In genomic region chr5:163889369-163889768, GRCh38 we compare ENCODE assay signal across 21 cellular contexts.
DNase-seq lines count a peak whose midpoint lies in the region; ATAC-seq and TF ChIP-seq lines count a peak whose summit lies in the region.
"Had no signal": no experiment of that assay in that cellular context is flagged by ENCODE, and none has a peak within 500 bp of the region (broad histone marks: within the 10 kb centered on the region; RNA-seq: fewer than 3 reads in every experiment).

No MANE protein-coding gene starts in this region.

- no peaks in the 10 kb centered on the region for H3K27me3 ChIP-seq in neural progenitor cell
- H3K27me3 ChIP-seq: ascending aorta, heart right ventricle had no signal

- TF ChIP-seq POLR2A in NB4 (IDR thresholded peaks at IDR 0.05; ENCODE audit: extremely low read depth, insufficient read length), result no peak

- peak overlapping the region; percentile 16 for H2AFZ ChIP-seq in neural progenitor cell (replicated peaks)

- no peaks in the 10 kb centered on the region for H3K79me2 ChIP-seq in neural progenitor cell (ENCODE audit: low read depth)

- H3K36me3 Mint-ChIP-seq in neural progenitor cell, result no peaks in the 10 kb centered on the region
- H3K36me3 Mint-ChIP-seq: memory B cell, natural killer cell had no signal

- in situ Hi-C loops in astrocyte of the spinal cord (cut with HindIII; ENCODE audit: low sequenced_read_pairs), result no loop called here

- H3K9me3 ChIP-seq in neural progenitor cell (ENCODE audit: low read depth), result no peaks in the 10 kb centered on the region
- H3K9me3 ChIP-seq: ascending aorta, HAP-1, heart right ventricle, prostate gland, thoracic aorta had no signal

- no peak overlapping the region for H3K9ac ChIP-seq in neural progenitor cell

- H3K36me3 ChIP-seq in neural progenitor cell, result no peaks in the 10 kb centered on the region
- H3K36me3 ChIP-seq: ascending aorta, HAP-1, heart right ventricle, prostate gland, thoracic aorta had no signal

- H3K4me2 ChIP-seq in neural progenitor cell, result no peak overlapping the region

- peaks cover 3% of the 10 kb centered on the region for H3K27me3 Mint-ChIP-seq in neural progenitor cell (ENCODE audit: insufficient read depth, low read depth)
- H3K27me3 Mint-ChIP-seq in stimulated activated naive CD8-positive, alpha-beta T cell treated with anti-CD3 and anti-CD28 coated beads, Interleukin-15, amount 100 ng/mL, for 72 hours, result no peaks in the 10 kb centered on the region
- H3K27me3 Mint-ChIP-seq: memory B cell had no signal

- no peak overlapping the region for H3K4me3 ChIP-seq in NB4 (ENCODE audit: low read depth, low read length)
- no peak overlapping the region for H3K4me3 ChIP-seq in astrocyte of the spinal cord (ENCODE audit: low read depth, low read length)
- no peak overlapping the region for H3K4me3 ChIP-seq in neural progenitor cell
- H3K4me3 ChIP-seq: ascending aorta, coronary artery, HAP-1, heart right ventricle, prostate gland, thoracic aorta had no signal

- peaks cover 22% of the 10 kb centered on the region for H3K4me1 Mint-ChIP-seq in neural progenitor cell
- no peaks in the 10 kb centered on the region for H3K4me1 Mint-ChIP-seq in stimulated activated naive CD8-positive, alpha-beta T cell treated with anti-CD3 and anti-CD28 coated beads, Interleukin-15, amount 100 ng/mL, for 72 hours
- H3K4me1 Mint-ChIP-seq: natural killer cell had no signal

- no peak for ATAC-seq in stimulated activated naive CD8-positive, alpha-beta T cell treated with anti-CD3 and anti-CD28 coated beads, Interleukin-15, amount 100 ng/mL, for 72 hours
- ATAC-seq: heart right ventricle, natural killer cell had no signal

- DNase-seq in EH (ENCODE audit: low read depth) (peak; percentile 34), NB4 (ENCODE audit: low read depth) (peak; percentile 20), astrocyte of the spinal cord (ENCODE audit: low read depth, low spot score) (peak; percentile 40), neural progenitor cell (ENCODE audit: low spot score) (no peak), GDM1 (lab: John Stamatoyannopoulos, UW) (no peak), activated gamma-delta T cell treated with Interleukin-2 at 50 U/mL for 16 hours (no peak)
- no peak for DNase-seq in stimulated activated naive CD8-positive, alpha-beta T cell treated with anti-CD3 and anti-CD28 coated beads, Interleukin-15, amount 100 ng/mL, for 72 hours
- DNase-seq: DMS53, heart right ventricle, natural killer cell, NCI-H1694 treated with DMSO at 0.1 percent for 48 hours, NCI-H446, Right ventricle myocardium superior, small intestine had no signal

- no peak overlapping the region for H3K27ac ChIP-seq in neural progenitor cell
- H3K27ac ChIP-seq: ascending aorta, C4-2B, coronary artery, heart right ventricle, prostate gland, thoracic aorta had no signal

- H3K27ac Mint-ChIP-seq in neural progenitor cell, result peak overlapping the region; percentile 7
- no peak overlapping the region for H3K27ac Mint-ChIP-seq in stimulated activated naive CD8-positive, alpha-beta T cell treated with anti-CD3 and anti-CD28 coated beads, Interleukin-15, amount 100 ng/mL, for 72 hours
- H3K27ac Mint-ChIP-seq: memory B cell, natural killer cell had no signal

- H4K20me1 ChIP-seq in neural progenitor cell (ENCODE audit: low read depth), result no peaks in the 10 kb centered on the region

- H3K4me1 ChIP-seq in neural progenitor cell, result peaks cover 10% of the 10 kb centered on the region
- H3K4me1 ChIP-seq: ascending aorta, heart right ventricle, prostate gland had no signal

- H3F3A ChIP-seq in neural progenitor cell (ENCODE audit: low read depth), result no peaks in the 10 kb centered on the region

- no peak for TF ChIP-seq CTCF in NB4 (IDR thresholded peaks at IDR 0.05; ENCODE audit: low read depth, low read length)
- no peak for TF ChIP-seq CTCF in astrocyte of the spinal cord (IDR thresholded peaks at IDR 0.05; ENCODE audit: low read depth, low read length)
- TF ChIP-seq CTCF in neural progenitor cell (IDR thresholded peaks at IDR 0.05), result no peak

- peaks cover 2% of the 10 kb centered on the region for H3K9me3 Mint-ChIP-seq in neural progenitor cell
- peaks cover 4 to 8% of the 10 kb centered on the region in 2 donors for H3K9me3 Mint-ChIP-seq in stimulated activated naive CD8-positive, alpha-beta T cell treated with anti-CD3 and anti-CD28 coated beads, Interleukin-15, amount 100 ng/mL, for 72 hours
- H3K9me3 Mint-ChIP-seq: memory B cell, natural killer cell had no signal

- H3K4me3 Mint-ChIP-seq in neural progenitor cell, result no peak overlapping the region
- no peak overlapping the region for H3K4me3 Mint-ChIP-seq in stimulated activated naive CD8-positive, alpha-beta T cell treated with anti-CD3 and anti-CD28 coated beads, Interleukin-15, amount 100 ng/mL, for 72 hours
- H3K4me3 Mint-ChIP-seq: memory B cell, natural killer cell had no signal

Comparison
In these comparisons a context has a peak if more than half of its experiments do, and no peak if none do; other contexts are left out.
1. DNase-seq: peak in EH (single experiment), NB4 (single experiment) and astrocyte of the spinal cord (single experiment); none in neural progenitor cell (single experiment), stimulated activated naive CD8-positive, alpha-beta T cell treated with anti-CD3 and anti-CD28 coated beads, Interleukin-15, amount 100 ng/mL, for 72 hours (0 of 2), GDM1 (single experiment) and activated gamma-delta T cell treated with Interleukin-2 at 50 U/mL for 16 hours (single experiment).